In the genomic region with DNA sequence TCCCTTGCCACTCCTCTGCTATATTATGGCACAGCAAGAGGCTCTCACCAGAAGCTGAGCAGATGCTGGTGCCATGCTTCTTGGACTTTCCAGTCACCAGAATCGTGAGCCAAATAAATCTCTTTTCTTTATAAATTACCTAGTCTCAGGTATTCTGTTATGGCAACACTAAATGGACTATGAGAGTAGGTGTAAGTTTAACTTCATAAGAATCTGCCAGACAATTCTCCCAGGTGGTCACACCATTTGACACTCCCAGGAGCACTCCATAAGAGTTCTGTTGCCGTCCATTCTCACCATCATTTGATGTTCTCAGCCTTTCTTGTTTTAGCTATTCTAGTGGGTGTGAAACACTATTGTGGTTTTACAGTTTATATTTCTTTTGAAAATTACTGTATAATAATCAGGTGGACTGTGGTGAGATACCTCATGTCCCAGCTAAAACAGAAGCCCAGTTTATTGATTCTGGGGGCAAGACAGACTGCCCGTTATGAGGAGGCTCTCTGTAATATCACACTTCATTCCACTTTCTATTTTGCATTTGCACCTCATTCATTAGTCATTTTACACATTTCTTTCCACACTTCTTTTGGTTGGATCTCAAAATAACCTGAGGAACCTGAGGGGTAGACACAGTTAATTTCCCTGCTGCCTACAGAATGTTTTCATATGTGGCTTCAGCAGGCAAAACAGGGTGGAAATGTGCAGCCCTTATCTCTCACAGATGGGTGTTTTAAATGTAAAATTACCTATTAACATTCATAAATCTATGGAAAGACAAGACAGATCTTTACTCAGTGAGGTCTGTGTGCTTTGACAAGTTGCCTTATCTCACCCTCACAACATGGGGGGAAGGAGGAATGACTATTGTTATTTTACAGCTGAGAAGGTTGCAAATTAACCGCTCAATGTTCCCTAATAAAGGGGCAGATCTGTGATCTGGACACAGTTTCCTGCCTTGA, we compare ENCODE assay signal across 1 cellular context.
TF ChIP-seq lines count a peak whose summit lies in the region.

No MANE protein-coding gene starts in this region.

TF ChIP-seq in K562, 482 proteins besides CTCF, POLR2A, EP300 and RAD21 (continued from another document and continues in another):
- TF ChIP-seq, protein P1, sequence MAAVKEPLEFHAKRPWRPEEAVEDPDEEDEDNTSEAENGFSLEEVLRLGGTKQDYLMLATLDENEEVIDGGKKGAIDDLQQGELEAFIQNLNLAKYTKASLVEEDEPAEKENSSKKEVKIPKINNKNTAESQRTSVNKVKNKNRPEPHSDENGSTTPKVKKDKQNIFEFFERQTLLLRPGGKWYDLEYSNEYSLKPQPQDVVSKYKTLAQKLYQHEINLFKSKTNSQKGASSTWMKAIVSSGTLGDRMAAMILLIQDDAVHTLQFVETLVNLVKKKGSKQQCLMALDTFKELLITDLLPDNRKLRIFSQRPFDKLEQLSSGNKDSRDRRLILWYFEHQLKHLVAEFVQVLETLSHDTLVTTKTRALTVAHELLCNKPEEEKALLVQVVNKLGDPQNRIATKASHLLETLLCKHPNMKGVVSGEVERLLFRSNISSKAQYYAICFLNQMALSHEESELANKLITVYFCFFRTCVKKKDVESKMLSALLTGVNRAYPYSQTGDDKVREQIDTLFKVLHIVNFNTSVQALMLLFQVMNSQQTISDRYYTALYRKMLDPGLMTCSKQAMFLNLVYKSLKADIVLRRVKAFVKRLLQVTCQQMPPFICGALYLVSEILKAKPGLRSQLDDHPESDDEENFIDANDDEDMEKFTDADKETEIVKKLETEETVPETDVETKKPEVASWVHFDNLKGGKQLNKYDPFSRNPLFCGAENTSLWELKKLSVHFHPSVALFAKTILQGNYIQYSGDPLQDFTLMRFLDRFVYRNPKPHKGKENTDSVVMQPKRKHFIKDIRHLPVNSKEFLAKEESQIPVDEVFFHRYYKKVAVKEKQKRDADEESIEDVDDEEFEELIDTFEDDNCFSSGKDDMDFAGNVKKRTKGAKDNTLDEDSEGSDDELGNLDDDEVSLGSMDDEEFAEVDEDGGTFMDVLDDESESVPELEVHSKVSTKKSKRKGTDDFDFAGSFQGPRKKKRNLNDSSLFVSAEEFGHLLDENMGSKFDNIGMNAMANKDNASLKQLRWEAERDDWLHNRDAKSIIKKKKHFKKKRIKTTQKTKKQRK (IDR thresholded peaks at IDR 0.05; ENCODE audit: borderline replicate concordance, low read depth, low read length): no peak
- TF ChIP-seq, protein P2, sequence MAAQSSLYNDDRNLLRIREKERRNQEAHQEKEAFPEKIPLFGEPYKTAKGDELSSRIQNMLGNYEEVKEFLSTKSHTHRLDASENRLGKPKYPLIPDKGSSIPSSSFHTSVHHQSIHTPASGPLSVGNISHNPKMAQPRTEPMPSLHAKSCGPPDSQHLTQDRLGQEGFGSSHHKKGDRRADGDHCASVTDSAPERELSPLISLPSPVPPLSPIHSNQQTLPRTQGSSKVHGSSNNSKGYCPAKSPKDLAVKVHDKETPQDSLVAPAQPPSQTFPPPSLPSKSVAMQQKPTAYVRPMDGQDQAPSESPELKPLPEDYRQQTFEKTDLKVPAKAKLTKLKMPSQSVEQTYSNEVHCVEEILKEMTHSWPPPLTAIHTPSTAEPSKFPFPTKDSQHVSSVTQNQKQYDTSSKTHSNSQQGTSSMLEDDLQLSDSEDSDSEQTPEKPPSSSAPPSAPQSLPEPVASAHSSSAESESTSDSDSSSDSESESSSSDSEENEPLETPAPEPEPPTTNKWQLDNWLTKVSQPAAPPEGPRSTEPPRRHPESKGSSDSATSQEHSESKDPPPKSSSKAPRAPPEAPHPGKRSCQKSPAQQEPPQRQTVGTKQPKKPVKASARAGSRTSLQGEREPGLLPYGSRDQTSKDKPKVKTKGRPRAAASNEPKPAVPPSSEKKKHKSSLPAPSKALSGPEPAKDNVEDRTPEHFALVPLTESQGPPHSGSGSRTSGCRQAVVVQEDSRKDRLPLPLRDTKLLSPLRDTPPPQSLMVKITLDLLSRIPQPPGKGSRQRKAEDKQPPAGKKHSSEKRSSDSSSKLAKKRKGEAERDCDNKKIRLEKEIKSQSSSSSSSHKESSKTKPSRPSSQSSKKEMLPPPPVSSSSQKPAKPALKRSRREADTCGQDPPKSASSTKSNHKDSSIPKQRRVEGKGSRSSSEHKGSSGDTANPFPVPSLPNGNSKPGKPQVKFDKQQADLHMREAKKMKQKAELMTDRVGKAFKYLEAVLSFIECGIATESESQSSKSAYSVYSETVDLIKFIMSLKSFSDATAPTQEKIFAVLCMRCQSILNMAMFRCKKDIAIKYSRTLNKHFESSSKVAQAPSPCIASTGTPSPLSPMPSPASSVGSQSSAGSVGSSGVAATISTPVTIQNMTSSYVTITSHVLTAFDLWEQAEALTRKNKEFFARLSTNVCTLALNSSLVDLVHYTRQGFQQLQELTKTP (IDR thresholded peaks at IDR 0.05; ENCODE audit: low read depth in 1 of 2, partially characterized antibody in 2 of 2): peak in 1 of 2 experiments; percentile 52
- TF ChIP-seq NFIC (IDR thresholded peaks at IDR 0.05): peak; percentile 91
- TF ChIP-seq TAL1 (IDR thresholded peaks at IDR 0.05): peak; percentile 98
- TF ChIP-seq, protein P3, sequence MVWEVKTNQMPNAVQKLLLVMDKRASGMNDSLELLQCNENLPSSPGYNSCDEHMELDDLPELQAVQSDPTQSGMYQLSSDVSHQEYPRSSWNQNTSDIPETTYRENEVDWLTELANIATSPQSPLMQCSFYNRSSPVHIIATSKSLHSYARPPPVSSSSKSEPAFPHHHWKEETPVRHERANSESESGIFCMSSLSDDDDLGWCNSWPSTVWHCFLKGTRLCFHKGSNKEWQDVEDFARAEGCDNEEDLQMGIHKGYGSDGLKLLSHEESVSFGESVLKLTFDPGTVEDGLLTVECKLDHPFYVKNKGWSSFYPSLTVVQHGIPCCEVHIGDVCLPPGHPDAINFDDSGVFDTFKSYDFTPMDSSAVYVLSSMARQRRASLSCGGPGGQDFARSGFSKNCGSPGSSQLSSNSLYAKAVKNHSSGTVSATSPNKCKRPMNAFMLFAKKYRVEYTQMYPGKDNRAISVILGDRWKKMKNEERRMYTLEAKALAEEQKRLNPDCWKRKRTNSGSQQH (CRISPR knock-in tag; IDR thresholded peaks at IDR 0.05): no peak
- TF ChIP-seq C11orf30 (IDR thresholded peaks at IDR 0.05; ENCODE audit: low read depth): peak; percentile 78
- TF ChIP-seq, protein P4, sequence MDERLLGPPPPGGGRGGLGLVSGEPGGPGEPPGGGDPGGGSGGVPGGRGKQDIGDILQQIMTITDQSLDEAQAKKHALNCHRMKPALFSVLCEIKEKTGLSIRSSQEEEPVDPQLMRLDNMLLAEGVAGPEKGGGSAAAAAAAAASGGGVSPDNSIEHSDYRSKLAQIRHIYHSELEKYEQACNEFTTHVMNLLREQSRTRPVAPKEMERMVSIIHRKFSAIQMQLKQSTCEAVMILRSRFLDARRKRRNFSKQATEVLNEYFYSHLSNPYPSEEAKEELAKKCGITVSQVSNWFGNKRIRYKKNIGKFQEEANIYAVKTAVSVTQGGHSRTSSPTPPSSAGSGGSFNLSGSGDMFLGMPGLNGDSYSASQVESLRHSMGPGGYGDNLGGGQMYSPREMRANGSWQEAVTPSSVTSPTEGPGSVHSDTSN (CRISPR knock-in tag; IDR thresholded peaks at IDR 0.05; ENCODE audit: low read depth): no peak
- TF ChIP-seq, protein P4 (tag; conservative IDR thresholded peaks at IDR 0.05; ENCODE audit: low read depth): peak; percentile 99
- TF ChIP-seq ZNF586 (CRISPR knock-in tag; conservative IDR thresholded peaks at IDR 0.05): no peak
- 0 out of 2 replicates have a peak, but pooled peaks have one; percentile 8 for TF ChIP-seq ZNF239 (CRISPR knock-in tag; IDR thresholded peaks at IDR 0.05)
- TF ChIP-seq IRF2 (CRISPR knock-in tag; IDR thresholded peaks at IDR 0.05): no peak
- TF ChIP-seq E2F3 (CRISPR knock-in tag; IDR thresholded peaks at IDR 0.05): 0 out of 2 replicates have a peak, but pooled peaks have one; percentile 4
- TF ChIP-seq JUND (IDR thresholded peaks at IDR 0.05; ENCODE audit: borderline replicate concordance, low read depth, low read length): peak; percentile 81
- peak; percentile 88; the same call in 2 of the 3 replicates for TF ChIP-seq JUND (tag; IDR thresholded peaks at IDR 0.05; ENCODE audit: borderline replicate concordance, low read depth, low read length)
- TF ChIP-seq PHTF2 (CRISPR knock-in tag; IDR thresholded peaks at IDR 0.05): no peak
- no peak for TF ChIP-seq HIVEP1 (CRISPR knock-in tag; IDR thresholded peaks at IDR 0.05)
- TF ChIP-seq RBBP5 (IDR thresholded peaks at IDR 0.05; ENCODE audit: borderline replicate concordance, insufficient read depth, low read length, poor library complexity, severe bottlenecking): no peak
- TF ChIP-seq, protein P5, sequence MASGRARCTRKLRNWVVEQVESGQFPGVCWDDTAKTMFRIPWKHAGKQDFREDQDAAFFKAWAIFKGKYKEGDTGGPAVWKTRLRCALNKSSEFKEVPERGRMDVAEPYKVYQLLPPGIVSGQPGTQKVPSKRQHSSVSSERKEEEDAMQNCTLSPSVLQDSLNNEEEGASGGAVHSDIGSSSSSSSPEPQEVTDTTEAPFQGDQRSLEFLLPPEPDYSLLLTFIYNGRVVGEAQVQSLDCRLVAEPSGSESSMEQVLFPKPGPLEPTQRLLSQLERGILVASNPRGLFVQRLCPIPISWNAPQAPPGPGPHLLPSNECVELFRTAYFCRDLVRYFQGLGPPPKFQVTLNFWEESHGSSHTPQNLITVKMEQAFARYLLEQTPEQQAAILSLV (tag; IDR thresholded peaks at IDR 0.05): no peak
- no peak for TF ChIP-seq ZNF232 (CRISPR knock-in tag; IDR thresholded peaks at IDR 0.05)
- no peak for TF ChIP-seq MIER1 (IDR thresholded peaks at IDR 0.05; ENCODE audit: low read depth)
- TF ChIP-seq, protein P6, sequence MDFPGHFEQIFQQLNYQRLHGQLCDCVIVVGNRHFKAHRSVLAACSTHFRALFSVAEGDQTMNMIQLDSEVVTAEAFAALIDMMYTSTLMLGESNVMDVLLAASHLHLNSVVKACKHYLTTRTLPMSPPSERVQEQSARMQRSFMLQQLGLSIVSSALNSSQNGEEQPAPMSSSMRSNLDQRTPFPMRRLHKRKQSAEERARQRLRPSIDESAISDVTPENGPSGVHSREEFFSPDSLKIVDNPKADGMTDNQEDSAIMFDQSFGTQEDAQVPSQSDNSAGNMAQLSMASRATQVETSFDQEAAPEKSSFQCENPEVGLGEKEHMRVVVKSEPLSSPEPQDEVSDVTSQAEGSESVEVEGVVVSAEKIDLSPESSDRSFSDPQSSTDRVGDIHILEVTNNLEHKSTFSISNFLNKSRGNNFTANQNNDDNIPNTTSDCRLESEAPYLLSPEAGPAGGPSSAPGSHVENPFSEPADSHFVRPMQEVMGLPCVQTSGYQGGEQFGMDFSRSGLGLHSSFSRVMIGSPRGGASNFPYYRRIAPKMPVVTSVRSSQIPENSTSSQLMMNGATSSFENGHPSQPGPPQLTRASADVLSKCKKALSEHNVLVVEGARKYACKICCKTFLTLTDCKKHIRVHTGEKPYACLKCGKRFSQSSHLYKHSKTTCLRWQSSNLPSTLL (IDR thresholded peaks at IDR 0.05): no peak
- TF ChIP-seq TARDBP (IDR thresholded peaks at IDR 0.05): peak; percentile 90; the same call in 1 of the 2 replicates
- TF ChIP-seq SIRT6 (IDR thresholded peaks at IDR 0.05; ENCODE audit: low read depth, low read length): no peak
- no peak for TF ChIP-seq SIN3A (IDR thresholded peaks at IDR 0.05; ENCODE audit: borderline replicate concordance in 2 of 2, control insufficient read depth in 1 of 2, low read depth in 2 of 2, low read length in 2 of 2)
- TF ChIP-seq, protein P7, sequence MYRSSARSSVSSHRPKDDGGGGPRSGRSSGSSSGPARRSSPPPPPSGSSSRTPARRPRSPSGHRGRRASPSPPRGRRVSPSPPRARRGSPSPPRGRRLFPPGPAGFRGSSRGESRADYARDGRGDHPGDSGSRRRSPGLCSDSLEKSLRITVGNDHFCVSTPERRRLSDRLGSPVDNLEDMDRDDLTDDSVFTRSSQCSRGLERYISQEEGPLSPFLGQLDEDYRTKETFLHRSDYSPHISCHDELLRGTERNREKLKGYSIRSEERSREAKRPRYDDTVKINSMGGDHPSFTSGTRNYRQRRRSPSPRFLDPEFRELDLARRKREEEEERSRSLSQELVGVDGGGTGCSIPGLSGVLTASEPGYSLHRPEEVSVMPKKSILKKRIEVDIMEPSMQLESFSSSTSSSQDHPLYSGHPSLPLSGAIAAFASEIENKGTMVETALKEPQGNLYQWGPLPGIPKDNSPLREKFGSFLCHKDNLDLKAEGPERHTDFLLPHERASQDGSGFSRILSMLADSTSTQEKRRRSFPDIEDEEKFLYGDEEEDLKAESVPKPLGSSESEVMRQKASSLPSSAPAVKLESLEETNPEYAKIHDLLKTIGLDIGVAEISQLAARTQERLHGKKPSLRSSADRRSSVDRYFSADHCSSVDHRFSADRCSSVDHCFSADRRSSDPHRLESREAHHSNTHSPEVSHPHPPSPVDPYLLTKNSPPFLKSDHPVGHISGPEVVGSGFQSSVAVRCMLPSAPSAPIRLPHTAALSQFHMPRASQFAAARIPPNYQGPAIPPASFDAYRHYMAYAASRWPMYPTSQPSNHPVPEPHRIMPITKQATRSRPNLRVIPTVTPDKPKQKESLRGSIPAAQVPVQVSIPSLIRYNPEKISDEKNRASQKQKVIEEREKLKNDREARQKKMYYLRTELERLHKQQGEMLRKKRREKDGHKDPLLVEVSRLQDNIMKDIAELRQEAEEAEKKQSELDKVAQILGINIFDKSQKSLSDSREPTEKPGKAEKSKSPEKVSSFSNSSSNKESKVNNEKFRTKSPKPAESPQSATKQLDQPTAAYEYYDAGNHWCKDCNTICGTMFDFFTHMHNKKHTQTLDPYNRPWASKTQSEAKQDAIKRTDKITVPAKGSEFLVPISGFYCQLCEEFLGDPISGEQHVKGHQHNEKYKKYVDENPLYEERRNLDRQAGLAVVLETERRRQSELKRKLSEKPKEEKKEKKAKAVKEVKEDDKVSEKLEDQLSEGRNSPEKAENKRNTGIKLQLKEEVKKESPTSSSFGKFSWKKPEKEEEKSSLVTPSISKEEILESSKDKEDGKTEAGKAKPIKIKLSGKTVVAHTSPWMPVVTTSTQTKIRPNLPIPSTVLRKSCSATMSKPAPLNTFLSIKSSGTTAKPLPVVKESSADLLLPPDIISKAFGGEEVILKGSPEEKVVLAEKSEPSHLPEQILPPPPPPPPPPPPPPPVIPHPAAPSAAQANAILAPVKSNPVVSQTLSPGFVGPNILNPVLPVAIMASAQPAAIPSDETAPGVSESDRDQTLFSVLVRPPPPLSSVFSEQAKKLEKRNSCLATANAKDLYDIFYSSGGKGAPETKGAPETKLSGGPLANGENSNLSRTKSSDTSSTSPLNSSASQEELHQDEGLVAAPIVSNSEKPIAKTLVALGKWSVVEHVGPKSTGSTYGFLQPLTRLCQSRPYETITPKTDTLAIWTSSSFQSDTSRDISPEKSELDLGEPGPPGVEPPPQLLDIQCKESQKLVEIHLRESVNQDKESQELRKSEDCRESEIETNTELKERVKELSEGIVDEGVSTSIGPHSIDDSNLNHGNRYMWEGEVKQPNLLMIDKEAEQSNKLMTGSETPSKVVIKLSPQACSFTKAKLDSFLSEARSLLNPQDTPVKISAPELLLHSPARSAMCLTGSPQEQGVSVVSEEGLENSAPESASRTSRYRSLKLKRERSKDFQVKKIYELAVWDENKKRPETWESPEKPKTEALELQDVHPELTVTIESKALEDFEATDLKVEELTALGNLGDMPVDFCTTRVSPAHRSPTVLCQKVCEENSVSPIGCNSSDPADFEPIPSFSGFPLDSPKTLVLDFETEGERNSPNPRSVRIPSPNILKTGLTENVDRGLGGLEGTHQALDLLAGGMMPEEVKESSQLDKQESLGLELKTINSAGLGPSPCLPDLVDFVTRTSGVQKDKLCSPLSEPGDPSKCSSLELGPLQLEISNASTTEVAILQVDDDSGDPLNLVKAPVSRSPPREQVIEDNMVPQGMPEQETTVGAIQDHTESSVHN (IDR thresholded peaks at IDR 0.05; ENCODE audit: borderline replicate concordance in 1 of 2, low read depth in 1 of 2): peak in 1 of 2 experiments; percentile 74; a peak in 2 of 4 replicates
